In genomic region chr11:980438-981365, GRCh38 we compare ENCODE assay signal across 19 cellular contexts. TPM values are rescaled to one million over a fixed set of nuclear protein-coding genes. Genes with fewer than 3 reads are reported as not detected.
A peak's percentile ranks its signal among the peaks of the same experiment; 100 is the strongest.
DNase-seq lines count a peak whose midpoint lies in the region; ATAC-seq, FAIRE-seq and TF ChIP-seq lines count a peak whose summit lies in the region.
"Had no signal": no experiment of that assay in that cellular context is flagged by ENCODE, and none has a peak within 500 bp of the region (broad histone marks: within the 10 kb centered on the region; RNA-seq: fewer than 3 reads in every experiment).

No MANE protein-coding gene starts in this region.

- POLR2A ChIA-PET in activated naive CD8-positive, alpha-beta T cell treated with anti-CD3 and anti-CD28 coated beads, Interleukin-2, amount 10 ng/mL, durations not matched to agents 7 days and 5 days (lab: Charles Lee), result no interaction called here
- POLR2A ChIA-PET in HepG2 (lab: Yijun Ruan, JAX), result no interaction called here
- POLR2A ChIA-PET in activated CD4-positive, alpha-beta memory T cell treated with anti-CD3 and anti-CD28 coated beads for 36 hours (lab: Charles Lee), result no interaction called here

- TF ChIP-seq CTCF in bronchial epithelial cell (IDR thresholded peaks at IDR 0.05; ENCODE audit: insufficient read depth, low read length, severe bottlenecking) (no peak), HepG2 (CRISPR knock-in tag; IDR thresholded peaks at IDR 0.05) (peak; percentile 33), thyroid gland (IDR thresholded peaks at IDR 0.05) (peak in 3 of 6 experiments; percentile 30 to 41 (median 36))

- H3K9me3 Mint-ChIP-seq in activated naive CD8-positive, alpha-beta T cell treated with anti-CD3 and anti-CD28 coated beads, Interleukin-2, amount 10 ng/mL, durations not matched to agents 7 days and 5 days, result no peaks in the 10 kb centered on the region
- H3K9me3 Mint-ChIP-seq in activated naive CD8-positive, alpha-beta T cell treated with anti-CD3 and anti-CD28 coated beads for 36 hours, result no peaks in the 10 kb centered on the region
- H3K9me3 Mint-ChIP-seq in activated CD4-positive, alpha-beta memory T cell treated with anti-CD3 and anti-CD28 coated beads for 36 hours, result no peaks in the 10 kb centered on the region
- H3K9me3 Mint-ChIP-seq: nephron had no signal

- no peak for TF ChIP-seq EP300 in HepG2 (IDR thresholded peaks at IDR 0.05; ENCODE audit: low read depth in 2 of 2, low read length in 2 of 2)
- TF ChIP-seq EP300 in HepG2 (CRISPR knock-in tag; IDR thresholded peaks at IDR 0.05; ENCODE audit: borderline replicate concordance), result no peak

- CTCF ChIA-PET in HepG2 (lab: Yijun Ruan, JAX; ENCODE audit: low intra/inter-chr PET ratio, low total read pairs), result no interaction called here
- CTCF ChIA-PET in activated CD4-positive, alpha-beta memory T cell treated with anti-CD3 and anti-CD28 coated beads for 36 hours (lab: Charles Lee), result interaction anchor here (0.6 to 0.7 kb wide), 2 partner anchors 17 to 951 kb away, joined by 3 to 4 read pairs; no protein-coding TSS in a partner anchor

- in situ Hi-C loops in HepG2 (cut with HindIII; ENCODE audit: extremely low pct_ligation_motif_present, low pct_unique_long_range_greater_than_20kb), result no loop called here

- H3K4me1 ChIP-seq in HepG2 (ENCODE audit: insufficient read depth, low read length) (no peaks in the 10 kb centered on the region), thyroid gland (peaks cover 22 to 30% of the 10 kb centered on the region in 2 donors)

- FAIRE-seq in bronchial epithelial cell (lab: Jason Lieb, UNC), result peak; percentile 47
- FAIRE-seq in HepG2 (lab: Jason Lieb, UNC), result no peak
- FAIRE-seq: endothelial cell of umbilical vein had no signal

- TF ChIP-seq RAD21 in HepG2 (CRISPR knock-in tag; IDR thresholded peaks at IDR 0.05), result no peak

- no peak overlapping the region for H2AFZ ChIP-seq in HepG2 (ENCODE audit: low read length)

- no peaks in the 10 kb centered on the region; the same call in 1 of the 2 replicates for H4K20me1 ChIP-seq in HepG2 (ENCODE audit: insufficient read depth, low read length)

- H3K27ac Mint-ChIP-seq in activated naive CD8-positive, alpha-beta T cell treated with anti-CD3 and anti-CD28 coated beads, Interleukin-2, amount 10 ng/mL, durations not matched to agents 7 days and 5 days, result peak overlapping the region; percentile 2
- no peak overlapping the region for H3K27ac Mint-ChIP-seq in activated naive CD8-positive, alpha-beta T cell treated with anti-CD3 and anti-CD28 coated beads for 36 hours
- H3K27ac Mint-ChIP-seq in activated CD4-positive, alpha-beta memory T cell treated with anti-CD3 and anti-CD28 coated beads for 36 hours, result no peak overlapping the region

- peaks cover 12% of the 10 kb centered on the region for H3K4me1 Mint-ChIP-seq in activated naive CD8-positive, alpha-beta T cell treated with anti-CD3 and anti-CD28 coated beads, Interleukin-2, amount 10 ng/mL, durations not matched to agents 7 days and 5 days
- H3K4me1 Mint-ChIP-seq in activated naive CD8-positive, alpha-beta T cell treated with anti-CD3 and anti-CD28 coated beads for 36 hours, result peaks cover 14% of the 10 kb centered on the region
- H3K4me1 Mint-ChIP-seq in activated CD4-positive, alpha-beta memory T cell treated with anti-CD3 and anti-CD28 coated beads for 36 hours (ENCODE audit: low read depth), result peaks cover 3% of the 10 kb centered on the region

- 98% methylated on average over 19 of the region's 26 CpGs for WGBS in HepG2 (ENCODE audit: low lambda C conversion rate)
- WGBS in thyroid gland, 2 donors, result 52 to 56% methylated on average over 13 to 22 of the region's 26 CpGs

- peaks cover 21% of the 10 kb centered on the region for H3K36me3 ChIP-seq in bronchial epithelial cell (ENCODE audit: control insufficient read depth, insufficient read depth, low read length)
- H3K36me3 ChIP-seq in HepG2 (replicated peaks in 1 of 2; ENCODE audit: control insufficient read depth in 1 of 2, insufficient read depth in 2 of 2, low read length in 2 of 2), result peaks cover 41 to 71% of the 10 kb centered on the region in 2 experiments
- peaks cover 27% of the 10 kb centered on the region in 2 donors for H3K36me3 ChIP-seq in thyroid gland

- no peak for ATAC-seq in activated naive CD8-positive, alpha-beta T cell treated with anti-CD3 and anti-CD28 coated beads, Interleukin-2, amount 10 ng/mL, durations not matched to agents 7 days and 5 days (ENCODE audit: low read depth)
- ATAC-seq in HepG2, result 0 out of 3 replicates have a peak, but pooled peaks have one; percentile 27
- no peak for ATAC-seq in HG02970 (IDR thresholded peaks at IDR 0.05; ENCODE audit: low FRiP score, unreplicated experiment)

- H3K4me3 ChIP-seq in bronchial epithelial cell (ENCODE audit: low read depth, low read length) (no peak overlapping the region), HepG2 (replicated peaks in 1 of 3; ENCODE audit: insufficient read depth in 1 of 3, low read depth in 2 of 3, low read length in 3 of 3) (no peak overlapping the region), thyroid gland (replicated peaks in 1 of 3) (no peak overlapping the region)
- H3K4me3 ChIP-seq: heart left ventricle, SK-N-MC, skin epidermis had no signal

- intact Hi-C loops in HepG2 (cut with micrococcal nuclease; ENCODE audit: unreplicated experiment), result no loop called here
- intact Hi-C loops in thyroid gland (cut with DNase I), result loop anchor here (10.0 kb wide), 1 partner anchor 56 kb away; the partner anchor contains the start of gene AP2A2
- intact Hi-C loops in activated CD4-positive, alpha-beta memory T cell treated with anti-CD3 and anti-CD28 coated beads for 36 hours (cut with micrococcal nuclease), result no loop called here

- no peak for DNase-seq in activated naive CD8-positive, alpha-beta T cell treated with anti-CD3 and anti-CD28 coated beads, Interleukin-2, amount 10 ng/mL, durations not matched to agents 7 days and 5 days
- DNase-seq in activated naive CD8-positive, alpha-beta T cell treated with anti-CD3 and anti-CD28 coated beads for 36 hours, result no peak
- DNase-seq in bronchial epithelial cell (ENCODE audit: low read depth) (no peak), HepG2 (ENCODE audit: low spot score) (no peak), thyroid gland (peak; percentile 66 to 69), RPMI8226 (no peak)
- DNase-seq in activated CD4-positive, alpha-beta memory T cell treated with anti-CD3 and anti-CD28 coated beads for 36 hours, result no peak
- DNase-seq: activated gamma-delta T cell, HCEC 1CT, heart left ventricle, MM.1S, NCI-H2171 had no signal

- no TSS peak for BruUV-seq in HepG2 (replicated peaks; lab: Mats Ljungman, UMichigan)

- H3K9ac ChIP-seq in HepG2 (ENCODE audit: insufficient read depth, low read depth, low read length), result no peak overlapping the region

- peaks cover 15% of the 10 kb centered on the region for H3K36me3 Mint-ChIP-seq in activated naive CD8-positive, alpha-beta T cell treated with anti-CD3 and anti-CD28 coated beads, Interleukin-2, amount 10 ng/mL, durations not matched to agents 7 days and 5 days
- peaks cover 4% of the 10 kb centered on the region for H3K36me3 Mint-ChIP-seq in activated naive CD8-positive, alpha-beta T cell treated with anti-CD3 and anti-CD28 coated beads for 36 hours
- H3K36me3 Mint-ChIP-seq in activated CD4-positive, alpha-beta memory T cell treated with anti-CD3 and anti-CD28 coated beads for 36 hours, result peaks cover 17% of the 10 kb centered on the region

- no peak overlapping the region for H3K4me2 ChIP-seq in HepG2 (ENCODE audit: low read depth, low read length)

- no peak overlapping the region for H3K27ac ChIP-seq in HepG2 (ENCODE audit: extremely low read length, insufficient read depth, low read length)
- peak overlapping the region; percentile 44 to 51 (median 50) for H3K27ac ChIP-seq in thyroid gland
- H3K27ac ChIP-seq: heart left ventricle, SK-N-MC had no signal

- no peaks in the 10 kb centered on the region for H3K79me2 ChIP-seq in HepG2 (ENCODE audit: insufficient read depth, low read length)

- no peaks in the 10 kb centered on the region for H3K27me3 ChIP-seq in bronchial epithelial cell (ENCODE audit: control insufficient read depth, insufficient read depth, low read length)
- no peaks in the 10 kb centered on the region for H3K27me3 ChIP-seq in HepG2 (ENCODE audit: control insufficient read depth in 1 of 2, insufficient read depth in 2 of 2, low read length in 2 of 2)
- H3K27me3 ChIP-seq in thyroid gland, result no peaks in the 10 kb centered on the region
- H3K27me3 ChIP-seq: heart left ventricle had no signal

- no peak overlapping the region for H3K4me3 Mint-ChIP-seq in activated naive CD8-positive, alpha-beta T cell treated with anti-CD3 and anti-CD28 coated beads, Interleukin-2, amount 10 ng/mL, durations not matched to agents 7 days and 5 days
- no peak overlapping the region for H3K4me3 Mint-ChIP-seq in activated naive CD8-positive, alpha-beta T cell treated with anti-CD3 and anti-CD28 coated beads for 36 hours
- H3K4me3 Mint-ChIP-seq in activated CD4-positive, alpha-beta memory T cell treated with anti-CD3 and anti-CD28 coated beads for 36 hours, result no peak overlapping the region
- H3K4me3 Mint-ChIP-seq: nephron had no signal

- TF ChIP-seq POLR2A in HepG2 (IDR thresholded peaks at IDR 0.05; ENCODE audit: insufficient read depth in 1 of 2, low read depth in 2 of 2, low read length in 2 of 2) (no peak), thyroid gland (IDR thresholded peaks at IDR 0.05) (no peak)

- no peaks in the 10 kb centered on the region for H3K27me3 Mint-ChIP-seq in activated naive CD8-positive, alpha-beta T cell treated with anti-CD3 and anti-CD28 coated beads, Interleukin-2, amount 10 ng/mL, durations not matched to agents 7 days and 5 days
- no peaks in the 10 kb centered on the region for H3K27me3 Mint-ChIP-seq in activated naive CD8-positive, alpha-beta T cell treated with anti-CD3 and anti-CD28 coated beads for 36 hours
- H3K27me3 Mint-ChIP-seq in activated CD4-positive, alpha-beta memory T cell treated with anti-CD3 and anti-CD28 coated beads for 36 hours, result no peaks in the 10 kb centered on the region

- H3K9me3 ChIP-seq in HepG2 (ENCODE audit: low read length), result no peaks in the 10 kb centered on the region
- H3K9me3 ChIP-seq in thyroid gland, result no peaks in the 10 kb centered on the region
- H3K9me3 ChIP-seq: heart left ventricle had no signal

RNA-seq across cellular contexts. Expression of gene AP2A2, which starts 55.0 kb away (rescaled TPM):
- total RNA-seq in activated naive CD8-positive, alpha-beta T cell treated with anti-CD3 and anti-CD28 coated beads, Interleukin-2, amount 10 ng/mL, durations not matched to agents 7 days and 5 days, result 10 to 100 TPM; 49.1 to 52.1 TPM
- 10 to 100 TPM; 26.3 to 30.3 TPM for total RNA-seq in activated naive CD8-positive, alpha-beta T cell treated with anti-CD3 and anti-CD28 coated beads for 36 hours
- total RNA-seq in bronchial epithelial cell (9.5 and 17.8 TPM in 2 replicates), HepG2 (2016; rRNA removed; fragmentation: Illumina TruSeq; extraction: Trizol) (25.7 and 25.9 TPM in 2 replicates), thyroid gland (10 to 100 TPM; 37.2 to 67.3 (median 54.1) TPM)
- total RNA-seq in HepG2 (2016; cell fraction: cytosol; rRNA removed; fragmentation: Illumina TruSeq; extraction: Trizol; ENCODE audit: low read depth), result 22.1 and 25.6 TPM in 2 replicates
- total RNA-seq in HepG2 (2016; cell fraction: insoluble cytoplasmic fraction; rRNA removed; fragmentation: Illumina TruSeq; extraction: Trizol), result 21.5 and 27.6 TPM in 2 replicates
- 26.2 and 26.6 TPM in 2 replicates for total RNA-seq in HepG2 (2016; cell fraction: membrane; rRNA removed; fragmentation: Illumina TruSeq; extraction: Trizol)
- total RNA-seq in HepG2 (2016; cell fraction: nucleus; rRNA removed; fragmentation: Illumina TruSeq; extraction: Trizol), result 26.6 and 31.5 TPM in 2 replicates
- polyA plus RNA-seq in HepG2 (2011; rRNA removed), result 74.5 and 75.7 TPM in 2 replicates
- polyA plus RNA-seq in HepG2 (2011; cell fraction: cytosol; rRNA removed), result 39.6 and 44.6 TPM in 2 replicates
- 182 and 223 TPM in 2 replicates for polyA plus RNA-seq in HepG2 (2011; cell fraction: nucleus; rRNA removed)
- polyA plus RNA-seq in HepG2 (2012), result 56.1 and 60.7 TPM in 2 replicates
- 7.3 and 8.2 TPM in 2 replicates for polyA plus RNA-seq in HepG2 (2016; cell fraction: cytosol; fragmentation: Illumina TruSeq; extraction: Trizol; ENCODE audit: low read depth)
- polyA plus RNA-seq in HepG2 (2016; cell fraction: insoluble cytoplasmic fraction; fragmentation: Illumina TruSeq; extraction: Trizol; ENCODE audit: low read depth), result 31.3 and 36.3 TPM in 2 replicates
- polyA plus RNA-seq in HepG2 (2016; cell fraction: membrane; fragmentation: Illumina TruSeq; extraction: Trizol; ENCODE audit: low read depth), result 16.2 and 21.0 TPM in 2 replicates
- polyA plus RNA-seq in HepG2 (2016; cell fraction: nucleus; fragmentation: Illumina TruSeq; extraction: Trizol; ENCODE audit: insufficient read depth, low read depth), result 75.2 and 92.2 TPM in 2 replicates
- 90.1 and 145 TPM in 2 replicates for polyA minus RNA-seq in HepG2 (2011; rRNA and poly(A)+ RNA removed; ENCODE audit: low replicate concordance)
- 78.0 and 102 TPM in 2 replicates for polyA minus RNA-seq in HepG2 (2011; cell fraction: cytosol; rRNA and poly(A)+ RNA removed)
- polyA minus RNA-seq in HepG2 (2011; cell fraction: nucleus; rRNA and poly(A)+ RNA removed), result 65.8 and 74.2 TPM in 2 replicates
- total RNA-seq in activated CD4-positive, alpha-beta memory T cell treated with anti-CD3 and anti-CD28 coated beads for 36 hours, result 10 to 100 TPM; 42.8 to 44.1 TPM

RNA-seq across cellular contexts. Expression of gene MUC6, which starts 55.8 kb away (rescaled TPM):
- total RNA-seq in activated naive CD8-positive, alpha-beta T cell treated with anti-CD3 and anti-CD28 coated beads, Interleukin-2, amount 10 ng/mL, durations not matched to agents 7 days and 5 days, result not detected
- total RNA-seq in activated naive CD8-positive, alpha-beta T cell treated with anti-CD3 and anti-CD28 coated beads for 36 hours, result not detected
- total RNA-seq in bronchial epithelial cell (under 0.01 TPM in 1 of 2 replicates, not detected in the other), HepG2 (2016; rRNA removed; fragmentation: Illumina TruSeq; extraction: Trizol) (not detected in 2 replicates), thyroid gland (not detected)
- not detected in 2 replicates for total RNA-seq in HepG2 (2016; cell fraction: cytosol; rRNA removed; fragmentation: Illumina TruSeq; extraction: Trizol; ENCODE audit: low read depth)
- not detected in 2 replicates for total RNA-seq in HepG2 (2016; cell fraction: insoluble cytoplasmic fraction; rRNA removed; fragmentation: Illumina TruSeq; extraction: Trizol)
- total RNA-seq in HepG2 (2016; cell fraction: membrane; rRNA removed; fragmentation: Illumina TruSeq; extraction: Trizol), result not detected in 2 replicates
- not detected in 2 replicates for total RNA-seq in HepG2 (2016; cell fraction: nucleus; rRNA removed; fragmentation: Illumina TruSeq; extraction: Trizol)
- polyA plus RNA-seq in HepG2 (2011; rRNA removed), result not detected in 2 replicates
- not detected in 2 replicates for polyA plus RNA-seq in HepG2 (2011; cell fraction: cytosol; rRNA removed)
- not detected in 2 replicates for polyA plus RNA-seq in HepG2 (2011; cell fraction: nucleus; rRNA removed)
- polyA plus RNA-seq in HepG2 (2012), result 0.03 and 0.08 TPM in 2 replicates
- not detected in 2 replicates for polyA plus RNA-seq in HepG2 (2016; cell fraction: cytosol; fragmentation: Illumina TruSeq; extraction: Trizol; ENCODE audit: low read depth)
- polyA plus RNA-seq in HepG2 (2016; cell fraction: insoluble cytoplasmic fraction; fragmentation: Illumina TruSeq; extraction: Trizol; ENCODE audit: low read depth), result not detected in 2 replicates
- polyA plus RNA-seq in HepG2 (2016; cell fraction: membrane; fragmentation: Illumina TruSeq; extraction: Trizol; ENCODE audit: low read depth), result not detected in 2 replicates
- not detected in 2 replicates for polyA plus RNA-seq in HepG2 (2016; cell fraction: nucleus; fragmentation: Illumina TruSeq; extraction: Trizol; ENCODE audit: insufficient read depth, low read depth)
- polyA minus RNA-seq in HepG2 (2011; rRNA and poly(A)+ RNA removed; ENCODE audit: low replicate concordance), result not detected in 2 replicates
- not detected in 2 replicates for polyA minus RNA-seq in HepG2 (2011; cell fraction: cytosol; rRNA and poly(A)+ RNA removed)
- polyA minus RNA-seq in HepG2 (2011; cell fraction: nucleus; rRNA and poly(A)+ RNA removed), result not detected in 2 replicates
- total RNA-seq in activated CD4-positive, alpha-beta memory T cell treated with anti-CD3 and anti-CD28 coated beads for 36 hours, result not detected
- total RNA-seq: cardiac septum, endothelial cell of umbilical vein, heart left ventricle, subcutaneous adipose tissue had no signal
- polyA plus RNA-seq: endothelial cell of umbilical vein had no signal

Comparison
In these comparisons a context has a peak if more than half of its experiments do, and no peak if none do; other contexts are left out.
1. DNase-seq: peak in thyroid gland (2 of 2); none in activated naive CD8-positive, alpha-beta T cell treated with anti-CD3 and anti-CD28 coated beads, Interleukin-2, amount 10 ng/mL, durations not matched to agents 7 days and 5 days (single experiment), activated naive CD8-positive, alpha-beta T cell treated with anti-CD3 and anti-CD28 coated beads for 36 hours (single experiment), bronchial epithelial cell (single experiment), HepG2 (single experiment), RPMI8226 (single experiment) and activated CD4-positive, alpha-beta memory T cell treated with anti-CD3 and anti-CD28 coated beads for 36 hours (single experiment).